In genomic region chr4:155383541-155383940, GRCh38 we compare ENCODE assay signal across 31 cellular contexts.
"Had no signal": no experiment of that assay in that cellular context is flagged by ENCODE, and none has a peak within 500 bp of the region (broad histone marks: within the 10 kb centered on the region; RNA-seq: fewer than 3 reads in every experiment).

No MANE protein-coding gene starts in this region.

- H3K4me1 ChIP-seq: breast epithelium, Peyer's patch, SJSA1 had no signal

- H3K4me3 ChIP-seq: breast epithelium, MG63, Peyer's patch, SJSA1 had no signal

- H3K4me3 Mint-ChIP-seq: activated B cell treated with CpG ODN at 0.5 μM for 24 hours; activated CD4-positive, alpha-beta T cell treated with anti-CD3 and anti-CD28 coated beads, Interleukin-2, amount 10 ng/mL, durations not matched to agents 24 days and 14 days; activated CD8-positive, alpha-beta memory T cell treated with anti-CD3 and anti-CD28 coated beads, Interleukin-2, amount 10 ng/mL, durations not matched to agents 7 days and 5 days; activated naive CD4-positive, alpha-beta T cell treated with anti-CD3 and anti-CD28 coated beads, Interleukin-2, amount 50 U/mL, for 24 hours; activated T-cell treated with anti-CD3 and anti-CD28 coated beads, Interleukin-2, amount 50 U/mL, for 24 hours; activated T-helper 1 cell treated with anti-CD3 and anti-CD28 coated beads, Interleukin-12 subunit alpha, Interleukin-12 subunit beta, Interleukin-2, Interleukin-4 antibody, amounts not matched to agents 30 ng/mL and 10 ng/mL and 1 ng/mL, durations not matched to agents 14 hours and 24 hours and 36 hours; T-helper 1 cell treated with Interleukin-12 subunit alpha and Interleukin-12 subunit beta and Interleukin-4 antibody, amounts not matched to agents 30 μg/mL and 1 μg/mL, for 36 hours had no signal

- H3K27ac ChIP-seq: breast epithelium, Peyer's patch, RWPE1, SJSA1 had no signal

- ATAC-seq: activated CD8-positive, alpha-beta memory T cell treated with anti-CD3 and anti-CD28 coated beads, Interleukin-2, amount 10 ng/mL, durations not matched to agents 7 days and 5 days; SK-N-SH treated with all-trans-retinoic acid at 6 μM for 48 hours had no signal

- H3K4me1 Mint-ChIP-seq: activated B cell treated with CpG ODN at 0.5 μM for 24 hours; activated CD4-positive, alpha-beta T cell treated with anti-CD3 and anti-CD28 coated beads, Interleukin-2, amount 10 ng/mL, durations not matched to agents 24 days and 14 days; activated CD8-positive, alpha-beta memory T cell treated with anti-CD3 and anti-CD28 coated beads, Interleukin-2, amount 10 ng/mL, durations not matched to agents 7 days and 5 days; activated naive CD4-positive, alpha-beta T cell treated with anti-CD3 and anti-CD28 coated beads, Interleukin-2, amount 50 U/mL, for 24 hours had no signal

- H3K36me3 ChIP-seq: breast epithelium, MG63, Peyer's patch, SJSA1 had no signal

- H3K27me3 Mint-ChIP-seq: activated CD8-positive, alpha-beta memory T cell treated with anti-CD3 and anti-CD28 coated beads, Interleukin-2, amount 10 ng/mL, durations not matched to agents 7 days and 5 days; activated naive CD4-positive, alpha-beta T cell treated with anti-CD3 and anti-CD28 coated beads, Interleukin-2, amount 50 U/mL, for 24 hours had no signal

- H3K27ac Mint-ChIP-seq: activated B cell treated with CpG ODN at 0.5 μM for 24 hours; activated CD4-positive, alpha-beta T cell treated with anti-CD3 and anti-CD28 coated beads, Interleukin-2, amount 10 ng/mL, durations not matched to agents 24 days and 14 days; activated CD8-positive, alpha-beta memory T cell treated with anti-CD3 and anti-CD28 coated beads, Interleukin-2, amount 10 ng/mL, durations not matched to agents 7 days and 5 days; activated naive CD4-positive, alpha-beta T cell treated with anti-CD3 and anti-CD28 coated beads, Interleukin-2, amount 50 U/mL, for 24 hours; activated T-cell treated with anti-CD3 and anti-CD28 coated beads, Interleukin-2, amount 50 U/mL, for 24 hours; activated T-helper 1 cell treated with anti-CD3 and anti-CD28 coated beads, Interleukin-12 subunit alpha, Interleukin-12 subunit beta, Interleukin-2, Interleukin-4 antibody, amounts not matched to agents 30 ng/mL and 10 ng/mL and 1 ng/mL, durations not matched to agents 14 hours and 24 hours and 36 hours; T-helper 1 cell treated with Interleukin-12 subunit alpha and Interleukin-12 subunit beta and Interleukin-4 antibody, amounts not matched to agents 30 μg/mL and 1 μg/mL, for 36 hours had no signal

- DNase-seq: activated B cell treated with CpG ODN at 0.5 μM for 24 hours; activated CD4-positive, alpha-beta T cell treated with anti-CD3 and anti-CD28 coated beads for 1 hour; activated CD4-positive, alpha-beta T cell treated with anti-CD3 and anti-CD28 coated beads, Interleukin-2, amount 10 ng/mL, durations not matched to agents 24 days and 14 days; activated CD4-positive, alpha-beta T cell treated with anti-CD3 and anti-CD28 coated beads, Interleukin-2, amount 50 U/mL, for 48 hours; activated CD8-positive, alpha-beta memory T cell treated with anti-CD3 and anti-CD28 coated beads, Interleukin-2, amount 10 ng/mL, durations not matched to agents 7 days and 5 days; activated effector memory CD4-positive, alpha-beta T cell treated with Interleukin-2 at 50 U/mL for 16 hours; activated naive CD4-positive, alpha-beta T cell; activated T-cell treated with anti-CD3 and anti-CD28 coated beads, Interleukin-2, amount 50 U/mL, for 24 hours; amygdala; caudate nucleus; MG63; MV-4-11; NCI-H1092 treated with DMSO at 0.1 percent for 48 hours; NCI-H1436; NCI-H1694 treated with DMSO at 0.1 percent for 48 hours; NCI-H2029 treated with DMSO at 0.1 percent for 48 hours; NCI-H510A treated with DMSO at 0.1 percent for 48 hours; NCI-H69; NK-92 treated with Interleukin-12 subunit alpha and Interleukin-12 subunit beta, amount 100 ng/mL, for 24 hours; OCI-M1; Peyer's patch; Right ventricle myocardium superior; SW 1271; T-helper 9 cell had no signal

- H3K27me3 ChIP-seq: breast epithelium, MG63, Peyer's patch, SJSA1 had no signal

- H3K9me3 ChIP-seq: breast epithelium, MG63, Peyer's patch, SJSA1 had no signal

- H3K9me3 Mint-ChIP-seq: activated B cell treated with CpG ODN at 0.5 μM for 24 hours; activated CD4-positive, alpha-beta T cell treated with anti-CD3 and anti-CD28 coated beads, Interleukin-2, amount 10 ng/mL, durations not matched to agents 24 days and 14 days; activated naive CD4-positive, alpha-beta T cell treated with anti-CD3 and anti-CD28 coated beads, Interleukin-2, amount 50 U/mL, for 24 hours; activated T-cell treated with anti-CD3 and anti-CD28 coated beads, Interleukin-2, amount 50 U/mL, for 24 hours; activated T-helper 1 cell treated with anti-CD3 and anti-CD28 coated beads, Interleukin-12 subunit alpha, Interleukin-12 subunit beta, Interleukin-2, Interleukin-4 antibody, amounts not matched to agents 30 ng/mL and 10 ng/mL and 1 ng/mL, durations not matched to agents 14 hours and 24 hours and 36 hours; T-helper 1 cell treated with Interleukin-12 subunit alpha and Interleukin-12 subunit beta and Interleukin-4 antibody, amounts not matched to agents 30 μg/mL and 1 μg/mL, for 36 hours had no signal

- H3K36me3 Mint-ChIP-seq: activated CD8-positive, alpha-beta memory T cell treated with anti-CD3 and anti-CD28 coated beads, Interleukin-2, amount 10 ng/mL, durations not matched to agents 7 days and 5 days; activated naive CD4-positive, alpha-beta T cell treated with anti-CD3 and anti-CD28 coated beads, Interleukin-2, amount 50 U/mL, for 24 hours had no signal
